ENCODE assay signal across 21 cellular contexts in the genomic region with DNA sequence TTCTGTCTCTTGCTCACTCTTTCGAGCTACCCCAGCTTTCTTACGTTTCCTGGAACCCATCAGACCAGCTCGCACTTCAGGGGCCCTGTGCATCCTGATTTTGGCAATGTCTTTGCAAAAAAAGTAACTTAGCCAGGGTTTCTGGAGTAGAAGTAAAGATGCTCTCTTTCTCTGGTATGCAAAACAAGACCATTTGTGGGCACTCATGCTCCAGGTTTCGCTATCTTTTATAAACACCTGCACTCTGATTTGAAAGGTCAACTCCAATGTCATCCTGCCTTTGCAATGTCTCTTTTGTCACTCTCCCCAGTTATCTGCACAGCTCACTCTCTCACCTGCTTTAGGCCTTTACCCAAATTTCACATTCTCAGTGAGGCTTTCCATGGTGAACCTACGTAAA.
DNase-seq lines count a peak whose midpoint lies in the region; ATAC-seq and TF ChIP-seq lines count a peak whose summit lies in the region.
"Had no signal": no experiment of that assay in that cellular context is flagged by ENCODE, and none has a peak within 500 bp of the region (broad histone marks: within the 10 kb centered on the region; RNA-seq: fewer than 3 reads in every experiment).

No MANE protein-coding gene starts in this region.

- H3K4me3 ChIP-seq in GM23338 = no peak overlapping the region
- H3K4me3 ChIP-seq: A549 had no signal

- H3K9me2 ChIP-seq in GM23338 (ENCODE audit: insufficient read depth) = no peaks in the 10 kb centered on the region

- ATAC-seq in GM23338 (no peak), GM21825 (IDR thresholded peaks at IDR 0.05; ENCODE audit: unreplicated experiment) (no peak)
- ATAC-seq: A549, HCT116, HepG2 had no signal

- peak overlapping the region; percentile 59 for H2AFZ ChIP-seq in GM23338

- H4K20me1 ChIP-seq in GM23338 (replicated peaks; ENCODE audit: insufficient read depth) = no peaks in the 10 kb centered on the region

- H3K4me1 ChIP-seq in GM23338 (ENCODE audit: insufficient read depth) = no peaks in the 10 kb centered on the region
- H3K4me1 ChIP-seq: A549 had no signal

- H3K4me2 ChIP-seq in GM23338 = no peak overlapping the region
- H3K4me2 ChIP-seq: A549 had no signal

- H3K27ac Mint-ChIP-seq in GM23338 = no peak overlapping the region
- H3K27ac Mint-ChIP-seq: CD14-positive monocyte; CD4-positive, alpha-beta memory T cell; HFFc6; IgD-negative memory B cell had no signal

- H3K9me3 Mint-ChIP-seq in GM23338 = peaks cover 21% of the 10 kb centered on the region

- H3F3A ChIP-seq in GM23338 (replicated peaks; ENCODE audit: low read depth) = no peaks in the 10 kb centered on the region

- peaks cover 15% of the 10 kb centered on the region; the same call in 2 of the 3 replicates for H3K36me3 Mint-ChIP-seq in GM23338 (ENCODE audit: low read depth)
- H3K36me3 Mint-ChIP-seq: CD14-positive monocyte; CD4-positive, alpha-beta memory T cell; IgD-negative memory B cell had no signal

- H3K4me3 Mint-ChIP-seq in GM23338 = no peak overlapping the region
- H3K4me3 Mint-ChIP-seq: CD14-positive monocyte; CD4-positive, alpha-beta memory T cell; HFFc6; IgD-negative memory B cell had no signal

- H3K4me1 Mint-ChIP-seq in GM23338 = no peaks in the 10 kb centered on the region
- H3K4me1 Mint-ChIP-seq: CD14-positive monocyte; CD4-positive, alpha-beta memory T cell; IgD-negative memory B cell had no signal

- TF ChIP-seq CTCF in GM23338 (conservative IDR thresholded peaks at IDR 0.05; ENCODE audit: low read depth in 2 of 2) = no peak

- no peaks in the 10 kb centered on the region for H3K27me3 Mint-ChIP-seq in GM23338 (ENCODE audit: insufficient read depth, low read depth, poor library complexity)
- H3K27me3 Mint-ChIP-seq: CD4-positive, alpha-beta memory T cell; IgD-negative memory B cell had no signal

- no peaks in the 10 kb centered on the region for H3K79me2 ChIP-seq in GM23338 (replicated peaks; ENCODE audit: insufficient read depth)

- H3K27me3 ChIP-seq in GM23338 (ENCODE audit: insufficient read depth) = no peaks in the 10 kb centered on the region

- DNase-seq in DMS153 (lab: John Stamatoyannopoulos, UW) (peak; percentile 11), DMS153 treated with DMSO at 0.1 percent for 48 hours (lab: John Stamatoyannopoulos, UW; ENCODE audit: unreplicated experiment) (no peak), GM23338 (ENCODE audit: low spot score) (no peak), NCI-H146 (lab: John Stamatoyannopoulos, UW) (peak; percentile 22), RPMI8226 (peak; percentile 42), HK-2 (ENCODE audit: unreplicated experiment) (no peak), NCI-H2227 (lab: John Stamatoyannopoulos, UW; ENCODE audit: unreplicated experiment) (no peak)
- DNase-seq: AML-193; CD4-positive, alpha-beta memory T cell; DND-41; EL; GOT3; H7; HFFc6 had no signal

- peaks cover under 1% of the 10 kb centered on the region; the same call in 1 of the 2 replicates for H3K36me3 ChIP-seq in GM23338 (ENCODE audit: insufficient read depth)

- no peak overlapping the region for H3K27ac ChIP-seq in GM23338 (ENCODE audit: low read depth)
- H3K27ac ChIP-seq: 22Rv1, A549 had no signal

TF ChIP-seq in GM23338, 12 proteins besides CTCF, POLR2A, EP300 and RAD21 (continues in another document):
- TF ChIP-seq, protein P1, sequence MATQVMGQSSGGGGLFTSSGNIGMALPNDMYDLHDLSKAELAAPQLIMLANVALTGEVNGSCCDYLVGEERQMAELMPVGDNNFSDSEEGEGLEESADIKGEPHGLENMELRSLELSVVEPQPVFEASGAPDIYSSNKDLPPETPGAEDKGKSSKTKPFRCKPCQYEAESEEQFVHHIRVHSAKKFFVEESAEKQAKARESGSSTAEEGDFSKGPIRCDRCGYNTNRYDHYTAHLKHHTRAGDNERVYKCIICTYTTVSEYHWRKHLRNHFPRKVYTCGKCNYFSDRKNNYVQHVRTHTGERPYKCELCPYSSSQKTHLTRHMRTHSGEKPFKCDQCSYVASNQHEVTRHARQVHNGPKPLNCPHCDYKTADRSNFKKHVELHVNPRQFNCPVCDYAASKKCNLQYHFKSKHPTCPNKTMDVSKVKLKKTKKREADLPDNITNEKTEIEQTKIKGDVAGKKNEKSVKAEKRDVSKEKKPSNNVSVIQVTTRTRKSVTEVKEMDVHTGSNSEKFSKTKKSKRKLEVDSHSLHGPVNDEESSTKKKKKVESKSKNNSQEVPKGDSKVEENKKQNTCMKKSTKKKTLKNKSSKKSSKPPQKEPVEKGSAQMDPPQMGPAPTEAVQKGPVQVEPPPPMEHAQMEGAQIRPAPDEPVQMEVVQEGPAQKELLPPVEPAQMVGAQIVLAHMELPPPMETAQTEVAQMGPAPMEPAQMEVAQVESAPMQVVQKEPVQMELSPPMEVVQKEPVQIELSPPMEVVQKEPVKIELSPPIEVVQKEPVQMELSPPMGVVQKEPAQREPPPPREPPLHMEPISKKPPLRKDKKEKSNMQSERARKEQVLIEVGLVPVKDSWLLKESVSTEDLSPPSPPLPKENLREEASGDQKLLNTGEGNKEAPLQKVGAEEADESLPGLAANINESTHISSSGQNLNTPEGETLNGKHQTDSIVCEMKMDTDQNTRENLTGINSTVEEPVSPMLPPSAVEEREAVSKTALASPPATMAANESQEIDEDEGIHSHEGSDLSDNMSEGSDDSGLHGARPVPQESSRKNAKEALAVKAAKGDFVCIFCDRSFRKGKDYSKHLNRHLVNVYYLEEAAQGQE (IDR thresholded peaks at IDR 0.05; ENCODE audit: unreplicated experiment) = no peak
- TF ChIP-seq ZNF114 (CRISPR knock-in tag; IDR thresholded peaks at IDR 0.05) (no peak), POLR2AphosphoS5 (IDR thresholded peaks at IDR 0.05; ENCODE audit: low read depth) (no peak), EZH2phosphoT487 (IDR thresholded peaks at IDR 0.05; ENCODE audit: unreplicated experiment) (no peak)
- TF ChIP-seq, protein P2, sequence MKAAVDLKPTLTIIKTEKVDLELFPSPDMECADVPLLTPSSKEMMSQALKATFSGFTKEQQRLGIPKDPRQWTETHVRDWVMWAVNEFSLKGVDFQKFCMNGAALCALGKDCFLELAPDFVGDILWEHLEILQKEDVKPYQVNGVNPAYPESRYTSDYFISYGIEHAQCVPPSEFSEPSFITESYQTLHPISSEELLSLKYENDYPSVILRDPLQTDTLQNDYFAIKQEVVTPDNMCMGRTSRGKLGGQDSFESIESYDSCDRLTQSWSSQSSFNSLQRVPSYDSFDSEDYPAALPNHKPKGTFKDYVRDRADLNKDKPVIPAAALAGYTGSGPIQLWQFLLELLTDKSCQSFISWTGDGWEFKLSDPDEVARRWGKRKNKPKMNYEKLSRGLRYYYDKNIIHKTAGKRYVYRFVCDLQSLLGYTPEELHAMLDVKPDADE (IDR thresholded peaks at IDR 0.05) = no peak
- TF ChIP-seq, protein P3, sequence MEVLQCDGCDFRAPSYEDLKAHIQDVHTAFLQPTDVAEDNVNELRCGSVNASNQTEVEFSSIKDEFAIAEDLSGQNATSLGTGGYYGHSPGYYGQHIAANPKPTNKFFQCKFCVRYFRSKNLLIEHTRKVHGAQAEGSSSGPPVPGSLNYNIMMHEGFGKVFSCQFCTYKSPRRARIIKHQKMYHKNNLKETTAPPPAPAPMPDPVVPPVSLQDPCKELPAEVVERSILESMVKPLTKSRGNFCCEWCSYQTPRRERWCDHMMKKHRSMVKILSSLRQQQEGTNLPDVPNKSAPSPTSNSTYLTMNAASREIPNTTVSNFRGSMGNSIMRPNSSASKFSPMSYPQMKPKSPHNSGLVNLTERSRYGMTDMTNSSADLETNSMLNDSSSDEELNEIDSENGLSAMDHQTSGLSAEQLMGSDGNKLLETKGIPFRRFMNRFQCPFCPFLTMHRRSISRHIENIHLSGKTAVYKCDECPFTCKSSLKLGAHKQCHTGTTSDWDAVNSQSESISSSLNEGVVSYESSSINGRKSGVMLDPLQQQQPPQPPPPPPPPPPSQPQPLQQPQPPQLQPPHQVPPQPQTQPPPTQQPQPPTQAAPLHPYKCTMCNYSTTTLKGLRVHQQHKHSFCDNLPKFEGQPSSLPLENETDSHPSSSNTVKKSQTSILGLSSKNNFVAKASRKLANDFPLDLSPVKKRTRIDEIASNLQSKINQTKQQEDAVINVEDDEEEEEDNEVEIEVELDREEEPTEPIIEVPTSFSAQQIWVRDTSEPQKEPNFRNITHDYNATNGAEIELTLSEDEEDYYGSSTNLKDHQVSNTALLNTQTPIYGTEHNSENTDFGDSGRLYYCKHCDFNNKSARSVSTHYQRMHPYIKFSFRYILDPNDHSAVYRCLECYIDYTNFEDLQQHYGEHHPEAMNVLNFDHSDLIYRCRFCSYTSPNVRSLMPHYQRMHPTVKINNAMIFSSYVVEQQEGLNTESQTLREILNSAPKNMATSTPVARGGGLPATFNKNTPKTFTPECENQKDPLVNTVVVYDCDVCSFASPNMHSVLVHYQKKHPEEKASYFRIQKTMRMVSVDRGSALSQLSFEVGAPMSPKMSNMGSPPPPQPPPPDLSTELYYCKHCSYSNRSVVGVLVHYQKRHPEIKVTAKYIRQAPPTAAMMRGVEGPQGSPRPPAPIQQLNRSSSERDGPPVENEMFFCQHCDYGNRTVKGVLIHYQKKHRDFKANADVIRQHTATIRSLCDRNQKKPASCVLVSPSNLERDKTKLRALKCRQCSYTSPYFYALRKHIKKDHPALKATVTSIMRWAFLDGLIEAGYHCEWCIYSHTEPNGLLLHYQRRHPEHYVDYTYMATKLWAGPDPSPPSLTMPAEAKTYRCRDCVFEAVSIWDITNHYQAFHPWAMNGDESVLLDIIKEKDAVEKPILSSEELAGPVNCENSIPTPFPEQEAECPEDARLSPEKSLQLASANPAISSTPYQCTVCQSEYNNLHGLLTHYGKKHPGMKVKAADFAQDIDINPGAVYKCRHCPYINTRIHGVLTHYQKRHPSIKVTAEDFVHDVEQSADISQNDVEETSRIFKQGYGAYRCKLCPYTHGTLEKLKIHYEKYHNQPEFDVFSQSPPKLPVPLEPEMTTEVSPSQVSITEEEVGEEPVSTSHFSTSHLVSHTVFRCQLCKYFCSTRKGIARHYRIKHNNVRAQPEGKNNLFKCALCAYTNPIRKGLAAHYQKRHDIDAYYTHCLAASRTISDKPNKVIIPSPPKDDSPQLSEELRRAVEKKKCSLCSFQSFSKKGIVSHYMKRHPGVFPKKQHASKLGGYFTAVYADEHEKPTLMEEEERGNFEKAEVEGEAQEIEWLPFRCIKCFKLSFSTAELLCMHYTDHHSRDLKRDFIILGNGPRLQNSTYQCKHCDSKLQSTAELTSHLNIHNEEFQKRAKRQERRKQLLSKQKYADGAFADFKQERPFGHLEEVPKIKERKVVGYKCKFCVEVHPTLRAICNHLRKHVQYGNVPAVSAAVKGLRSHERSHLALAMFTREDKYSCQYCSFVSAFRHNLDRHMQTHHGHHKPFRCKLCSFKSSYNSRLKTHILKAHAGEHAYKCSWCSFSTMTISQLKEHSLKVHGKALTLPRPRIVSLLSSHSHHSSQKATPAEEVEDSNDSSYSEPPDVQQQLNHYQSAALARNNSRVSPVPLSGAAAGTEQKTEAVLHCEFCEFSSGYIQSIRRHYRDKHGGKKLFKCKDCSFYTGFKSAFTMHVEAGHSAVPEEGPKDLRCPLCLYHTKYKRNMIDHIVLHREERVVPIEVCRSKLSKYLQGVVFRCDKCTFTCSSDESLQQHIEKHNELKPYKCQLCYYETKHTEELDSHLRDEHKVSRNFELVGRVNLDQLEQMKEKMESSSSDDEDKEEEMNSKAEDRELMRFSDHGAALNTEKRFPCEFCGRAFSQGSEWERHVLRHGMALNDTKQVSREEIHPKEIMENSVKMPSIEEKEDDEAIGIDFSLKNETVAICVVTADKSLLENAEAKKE (CRISPR knock-in tag; IDR thresholded peaks at IDR 0.05) = no peak

Comparison
In these comparisons a context has a peak if more than half of its experiments do, and no peak if none do; other contexts are left out.
1. DNase-seq: peak in DMS153 (single experiment), NCI-H146 (single experiment) and RPMI8226 (single experiment); none in DMS153 treated with DMSO at 0.1 percent for 48 hours (single experiment), GM23338 (single experiment), HK-2 (single experiment) and NCI-H2227 (single experiment).